In the genomic region with DNA sequence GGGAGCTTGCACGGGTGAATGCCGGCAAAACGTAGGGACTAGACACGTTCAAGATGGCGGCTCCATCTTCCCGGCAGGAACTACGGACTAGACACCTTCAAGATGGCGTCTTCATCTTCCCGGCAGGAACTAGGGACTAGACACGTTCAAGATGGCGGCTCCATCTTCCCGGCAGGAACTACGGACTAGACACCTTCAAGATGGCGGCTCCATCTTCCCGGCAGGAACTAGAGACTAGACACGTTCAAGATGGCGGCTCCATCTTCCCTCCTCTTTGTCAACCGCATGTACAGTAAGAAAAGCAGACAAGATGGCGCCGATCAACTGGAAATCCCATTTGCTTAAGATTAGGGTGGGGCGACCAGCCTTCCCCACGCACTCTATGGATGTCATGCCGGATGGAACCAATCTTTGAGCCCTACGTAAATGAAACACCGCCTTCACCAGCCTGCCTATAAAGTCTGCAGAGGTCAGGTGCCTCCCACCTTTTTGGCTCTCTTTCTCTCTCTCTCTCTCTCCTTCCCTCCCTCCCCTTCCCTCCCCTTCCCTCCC, we compare ENCODE assay signal across 8 cellular contexts.
DNase-seq lines count a peak whose midpoint lies in the region; ATAC-seq, FAIRE-seq and TF ChIP-seq lines count a peak whose summit lies in the region.

No MANE protein-coding gene starts in this region.

- H3K36me3 ChIP-seq in lower lobe of right lung: no peaks in the 10 kb centered on the region

- no peaks in the 10 kb centered on the region for H3K4me1 ChIP-seq in lower lobe of right lung

- TF ChIP-seq CTCF in lower lobe of right lung (IDR thresholded peaks at IDR 0.05) (no peak), D721Med (IDR thresholded peaks at IDR 0.05; ENCODE audit: insufficient read depth, missing control alignments) (no peak)

- intact Hi-C loops in lower lobe of right lung (cut with DNase I): no loop called here

- H3K27me3 ChIP-seq in lower lobe of right lung (ENCODE audit: low read depth): no peaks in the 10 kb centered on the region

- H3K4me3 ChIP-seq in lower lobe of right lung: no peak overlapping the region

- peak; percentile 55 for DNase-seq in stimulated activated CD8-positive, alpha-beta memory T cell treated with anti-CD3 and anti-CD28 coated beads, Interleukin-12 subunit alpha, Interleukin-12 subunit beta, amount 100 ng/mL, for 4 hours (ENCODE audit: low read depth)
- DNase-seq in stimulated activated CD8-positive, alpha-beta memory T cell treated with anti-CD3 and anti-CD28 coated beads, Interleukin-4, amount 100 ng/mL, for 48 hours: no peak
- peak; percentile 85 for DNase-seq in T-helper 22 cell (ENCODE audit: low read depth)
- peak; percentile 95 for DNase-seq in central memory CD4-positive, alpha-beta T cell
- DNase-seq in lower lobe of right lung: no peak
- DNase-seq in stimulated activated CD8-positive, alpha-beta memory T cell treated with anti-CD3 and anti-CD28 coated beads, Interleukin-2, amount 100 ng/mL, for 48 hours (ENCODE audit: low read depth in 2 of 2): peak; percentile 0 to 44
- DNase-seq in D721Med (ENCODE audit: insufficient read length, low spot score): no peak

- ATAC-seq in HG03378 (IDR thresholded peaks at IDR 0.05; ENCODE audit: unreplicated experiment): peak; percentile 98
- peak; percentile 48 to 97 for ATAC-seq in lower lobe of right lung

- FAIRE-seq in D721Med (lab: Jason Lieb, UNC): no peak

- H3K27ac ChIP-seq in lower lobe of right lung: no peak overlapping the region

- H3K9me3 ChIP-seq in lower lobe of right lung: no peaks in the 10 kb centered on the region

Comparison
In these comparisons a context has a peak if more than half of its experiments do, and no peak if none do; other contexts are left out.
1. DNase-seq: peak in stimulated activated CD8-positive, alpha-beta memory T cell treated with anti-CD3 and anti-CD28 coated beads, Interleukin-12 subunit alpha, Interleukin-12 subunit beta, amount 100 ng/mL, for 4 hours (single experiment), T-helper 22 cell (single experiment), central memory CD4-positive, alpha-beta T cell (single experiment) and stimulated activated CD8-positive, alpha-beta memory T cell treated with anti-CD3 and anti-CD28 coated beads, Interleukin-2, amount 100 ng/mL, for 48 hours (2 of 2); none in stimulated activated CD8-positive, alpha-beta memory T cell treated with anti-CD3 and anti-CD28 coated beads, Interleukin-4, amount 100 ng/mL, for 48 hours (single experiment), lower lobe of right lung (single experiment) and D721Med (single experiment).